In the genomic region with DNA sequence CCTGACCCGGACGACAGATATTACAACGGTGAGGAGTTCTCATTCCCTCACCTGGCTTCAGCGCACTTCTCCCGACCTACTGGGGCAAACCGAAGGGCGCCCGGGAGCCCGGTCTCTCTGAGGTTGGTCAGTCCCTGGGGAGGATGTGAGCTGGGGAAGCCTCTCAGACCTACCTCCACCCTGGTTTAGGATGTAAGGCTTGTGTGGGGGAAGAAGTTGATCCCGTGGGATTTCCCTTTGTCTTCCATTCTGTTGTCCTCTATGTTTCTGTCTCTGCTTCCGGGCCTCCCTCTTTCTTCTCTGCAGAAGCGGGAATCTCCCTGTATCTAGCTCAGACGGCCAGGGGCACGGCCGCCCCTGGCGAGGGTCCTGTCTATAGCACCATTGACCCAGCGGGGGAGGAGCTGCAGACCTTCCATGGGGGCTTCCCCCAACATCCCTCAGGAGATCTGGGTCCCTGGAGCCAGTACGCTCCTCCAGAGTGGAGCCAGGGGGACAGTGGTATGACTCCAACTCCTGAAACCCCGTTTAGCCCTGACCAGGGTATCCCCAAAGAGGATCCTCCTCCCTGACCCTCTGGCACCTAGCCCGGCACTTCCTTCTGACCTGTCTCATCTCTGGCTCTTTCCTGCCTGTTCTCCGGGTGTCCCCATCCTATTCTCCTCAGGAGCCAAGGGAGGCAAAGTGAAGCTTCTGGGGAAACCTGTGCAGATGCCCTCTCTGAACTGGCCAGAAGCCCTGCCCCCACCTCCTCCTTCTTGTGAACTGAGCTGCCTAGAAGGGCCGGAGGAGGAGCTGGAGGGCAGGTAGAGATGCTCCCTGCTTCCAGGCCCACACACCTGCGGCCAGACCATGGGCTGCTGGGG, we compare ENCODE assay signal across 1 cellular context.
TF ChIP-seq lines count a peak whose summit lies in the region.

No MANE protein-coding gene starts in this region.

TF ChIP-seq in HCT116, 20 proteins besides CTCF, POLR2A, EP300 and RAD21 (continued from another document):
- TF ChIP-seq, protein P1, sequence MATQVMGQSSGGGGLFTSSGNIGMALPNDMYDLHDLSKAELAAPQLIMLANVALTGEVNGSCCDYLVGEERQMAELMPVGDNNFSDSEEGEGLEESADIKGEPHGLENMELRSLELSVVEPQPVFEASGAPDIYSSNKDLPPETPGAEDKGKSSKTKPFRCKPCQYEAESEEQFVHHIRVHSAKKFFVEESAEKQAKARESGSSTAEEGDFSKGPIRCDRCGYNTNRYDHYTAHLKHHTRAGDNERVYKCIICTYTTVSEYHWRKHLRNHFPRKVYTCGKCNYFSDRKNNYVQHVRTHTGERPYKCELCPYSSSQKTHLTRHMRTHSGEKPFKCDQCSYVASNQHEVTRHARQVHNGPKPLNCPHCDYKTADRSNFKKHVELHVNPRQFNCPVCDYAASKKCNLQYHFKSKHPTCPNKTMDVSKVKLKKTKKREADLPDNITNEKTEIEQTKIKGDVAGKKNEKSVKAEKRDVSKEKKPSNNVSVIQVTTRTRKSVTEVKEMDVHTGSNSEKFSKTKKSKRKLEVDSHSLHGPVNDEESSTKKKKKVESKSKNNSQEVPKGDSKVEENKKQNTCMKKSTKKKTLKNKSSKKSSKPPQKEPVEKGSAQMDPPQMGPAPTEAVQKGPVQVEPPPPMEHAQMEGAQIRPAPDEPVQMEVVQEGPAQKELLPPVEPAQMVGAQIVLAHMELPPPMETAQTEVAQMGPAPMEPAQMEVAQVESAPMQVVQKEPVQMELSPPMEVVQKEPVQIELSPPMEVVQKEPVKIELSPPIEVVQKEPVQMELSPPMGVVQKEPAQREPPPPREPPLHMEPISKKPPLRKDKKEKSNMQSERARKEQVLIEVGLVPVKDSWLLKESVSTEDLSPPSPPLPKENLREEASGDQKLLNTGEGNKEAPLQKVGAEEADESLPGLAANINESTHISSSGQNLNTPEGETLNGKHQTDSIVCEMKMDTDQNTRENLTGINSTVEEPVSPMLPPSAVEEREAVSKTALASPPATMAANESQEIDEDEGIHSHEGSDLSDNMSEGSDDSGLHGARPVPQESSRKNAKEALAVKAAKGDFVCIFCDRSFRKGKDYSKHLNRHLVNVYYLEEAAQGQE (IDR thresholded peaks at IDR 0.05; ENCODE audit: low read depth): no peak
- TF ChIP-seq CEBPB (IDR thresholded peaks at IDR 0.05; ENCODE audit: low read depth): no peak
